Comparison of ENCODE assay signal across 9 cellular contexts in the genomic region with DNA sequence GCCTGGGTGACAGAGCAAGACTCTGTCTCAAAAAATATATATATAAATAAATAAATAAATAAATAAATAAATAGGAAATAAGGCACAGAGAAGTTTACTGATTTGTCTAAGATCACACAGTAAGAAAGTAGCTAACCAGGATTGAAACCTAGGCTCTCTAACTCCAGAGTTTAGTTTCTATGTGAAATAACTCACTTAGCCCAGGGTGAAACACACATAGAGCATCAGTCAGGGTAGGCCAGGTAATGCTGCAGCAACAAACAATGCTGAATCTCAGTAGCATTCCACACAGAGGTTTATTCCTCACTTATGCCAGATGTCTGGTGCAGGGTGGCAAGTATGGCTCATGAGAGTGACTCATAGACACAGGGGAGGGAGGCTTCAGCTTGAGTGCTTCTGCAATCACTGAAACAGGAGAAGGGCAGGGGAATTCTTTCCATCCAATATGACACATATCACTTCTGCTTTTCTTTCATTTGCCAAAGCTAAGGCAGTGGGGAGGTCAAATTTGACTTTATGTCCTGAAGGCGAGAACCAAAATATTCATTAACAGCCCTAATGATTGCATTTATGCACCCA. TPM values are rescaled to one million over a fixed set of nuclear protein-coding genes. Genes with fewer than 3 reads are reported as not detected.
DNase-seq lines count a peak whose midpoint lies in the region; ATAC-seq, FAIRE-seq and TF ChIP-seq lines count a peak whose summit lies in the region.
"Had no signal": no experiment of that assay in that cellular context is flagged by ENCODE, and none has a peak within 500 bp of the region (broad histone marks: within the 10 kb centered on the region; RNA-seq: fewer than 3 reads in every experiment).

No MANE protein-coding gene starts in this region.

- TF ChIP-seq CTCF in bronchial epithelial cell (IDR thresholded peaks at IDR 0.05; ENCODE audit: insufficient read depth, low read length, severe bottlenecking): no peak
- TF ChIP-seq CTCF in upper lobe of left lung (IDR thresholded peaks at IDR 0.05): no peak

- no peak overlapping the region for H3K27ac ChIP-seq in upper lobe of left lung
- H3K27ac ChIP-seq: cardiac muscle cell had no signal

- DNase-seq in stimulated activated CD4-positive, alpha-beta T cell treated with anti-CD3 and anti-CD28 coated beads, Interleukin-15, amount 100 ng/mL, for 24 hours: peak; percentile 16
- DNase-seq in stimulated activated CD4-positive, alpha-beta T cell treated with anti-CD3 and anti-CD28 coated beads, Interleukin-4, amount 100 ng/mL, for 24 hours: no peak
- DNase-seq in LHCN-M2 (ENCODE audit: low read depth): peak; percentile 89
- peak; percentile 94 for DNase-seq in bronchial epithelial cell (ENCODE audit: low read depth)
- DNase-seq in upper lobe of left lung: peak in 1 of 2 donors; percentile 53
- DNase-seq in germinal center (ENCODE audit: low spot score): no peak
- DNase-seq in stimulated activated CD8-positive, alpha-beta memory T cell treated with anti-CD3 and anti-CD28 coated beads, Interleukin-4, amount 100 ng/mL, for 48 hours: no peak
- DNase-seq in NCI-H187 treated with DMSO at 0.1 percent for 48 hours (lab: John Stamatoyannopoulos, UW): no peak

- H3K4me3 ChIP-seq in bronchial epithelial cell (ENCODE audit: low read depth, low read length): no peak overlapping the region
- no peak overlapping the region for H3K4me3 ChIP-seq in upper lobe of left lung
- H3K4me3 ChIP-seq: cardiac muscle cell had no signal

- H3K27me3 ChIP-seq in bronchial epithelial cell (ENCODE audit: control insufficient read depth, insufficient read depth, low read length) (no peaks in the 10 kb centered on the region), upper lobe of left lung (no peaks in the 10 kb centered on the region)
- H3K27me3 ChIP-seq: cardiac muscle cell had no signal

- no peaks in the 10 kb centered on the region for H3K9me3 ChIP-seq in upper lobe of left lung

- peaks cover 0 to 8% (median 0%) of the 10 kb centered on the region in 4 donors for H3K4me1 ChIP-seq in upper lobe of left lung

- ATAC-seq in upper lobe of left lung (ENCODE audit: low FRiP score in 2 of 2): peak; percentile 61 to 68

- no peak for TF ChIP-seq POLR2A in upper lobe of left lung (IDR thresholded peaks at IDR 0.05)

- H3K36me3 ChIP-seq in bronchial epithelial cell (ENCODE audit: control insufficient read depth, insufficient read depth, low read length) (no peaks in the 10 kb centered on the region), upper lobe of left lung (no peaks in the 10 kb centered on the region)
- H3K36me3 ChIP-seq: cardiac muscle cell had no signal

- WGBS in upper lobe of left lung, 2 donors: 77 to 85% methylated on average over 1 of the region's 1 CpG

- peak; percentile 82 for FAIRE-seq in bronchial epithelial cell (lab: Jason Lieb, UNC)

- TF ChIP-seq EP300 in upper lobe of left lung (IDR thresholded peaks at IDR 0.05): no peak

RNA-seq across cellular contexts. Expression of a gene that starts 37.1 kb away (rescaled TPM):
- 0.06 and 0.26 TPM in 2 replicates for total RNA-seq in LHCN-M2 (2014; rRNA removed)
- 0.02 TPM for polyA plus RNA-seq in LHCN-M2 (2012)
- 0.13 and 0.26 TPM in 2 replicates for total RNA-seq in bronchial epithelial cell
- 1 to 10 TPM in 5 of 6 donors, under 1 TPM in 1; 0.63 to 9.8 (median 3.7) TPM for total RNA-seq in upper lobe of left lung

Comparison
In these comparisons a context has a peak if more than half of its experiments do, and no peak if none do; other contexts are left out.
1. DNase-seq: peak in stimulated activated CD4-positive, alpha-beta T cell treated with anti-CD3 and anti-CD28 coated beads, Interleukin-15, amount 100 ng/mL, for 24 hours (single experiment), LHCN-M2 (single experiment) and bronchial epithelial cell (single experiment); none in stimulated activated CD4-positive, alpha-beta T cell treated with anti-CD3 and anti-CD28 coated beads, Interleukin-4, amount 100 ng/mL, for 24 hours (single experiment), germinal center (single experiment), stimulated activated CD8-positive, alpha-beta memory T cell treated with anti-CD3 and anti-CD28 coated beads, Interleukin-4, amount 100 ng/mL, for 48 hours (single experiment) and NCI-H187 treated with DMSO at 0.1 percent for 48 hours (single experiment).